6 cellular contexts compared by ENCODE assay signal in the genomic region with DNA sequence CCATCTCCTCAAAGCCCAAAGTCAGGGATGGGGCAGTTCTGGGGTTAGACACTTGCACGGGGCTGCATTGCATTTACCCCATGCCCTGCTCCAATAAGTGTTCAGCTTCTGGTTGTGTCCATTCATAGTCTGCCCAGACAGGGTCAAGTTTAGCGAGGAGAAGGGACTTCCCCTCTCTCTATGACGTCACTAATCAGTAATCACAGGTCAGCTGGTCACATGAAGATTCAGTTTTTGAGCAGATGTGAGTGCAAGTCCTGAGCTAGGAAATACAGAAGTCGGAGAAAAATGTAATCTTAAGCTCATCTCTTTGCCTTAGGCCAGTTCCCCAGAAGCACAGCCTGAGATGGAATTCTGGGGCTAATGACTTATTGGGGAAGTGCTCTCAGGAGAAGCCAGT.
"Had no signal": no experiment of that assay in that cellular context is flagged by ENCODE, and none has a peak within 500 bp of the region (broad histone marks: within the 10 kb centered on the region; RNA-seq: fewer than 3 reads in every experiment).

No MANE protein-coding gene starts in this region.

- H3K4me1 ChIP-seq: HAP-1 had no signal

- H3K9me3 ChIP-seq: HAP-1 had no signal

- H3K36me3 ChIP-seq: HAP-1 had no signal

- H3K4me3 Mint-ChIP-seq: IgD-negative memory B cell had no signal

- H3K4me1 Mint-ChIP-seq: IgD-negative memory B cell had no signal

- DNase-seq: GM23248, GOT3, H7, KG1 had no signal

- H3K4me3 ChIP-seq: GM23248, HAP-1 had no signal

- H3K27me3 Mint-ChIP-seq: IgD-negative memory B cell had no signal

- H3K36me3 Mint-ChIP-seq: IgD-negative memory B cell had no signal

- H3K27ac ChIP-seq: GM23248 had no signal

- H3K27ac Mint-ChIP-seq: IgD-negative memory B cell had no signal
